13 cellular contexts compared by ENCODE assay signal in genomic region chr13:110265682-110266430, GRCh38. TPM values are rescaled to one million over a fixed set of nuclear protein-coding genes. Genes with fewer than 3 reads are reported as not detected.
DNase-seq lines count a peak whose midpoint lies in the region; ATAC-seq, FAIRE-seq and TF ChIP-seq lines count a peak whose summit lies in the region.
"Had no signal": no experiment of that assay in that cellular context is flagged by ENCODE, and none has a peak within 500 bp of the region (broad histone marks: within the 10 kb centered on the region; RNA-seq: fewer than 3 reads in every experiment).

No MANE protein-coding gene starts in this region.

- no peak overlapping the region for H2AFZ ChIP-seq in IMR-90 (replicated peaks; ENCODE audit: low read length, poor library complexity)
- no peak overlapping the region for H2AFZ ChIP-seq in H1 (ENCODE audit: low read length)
- H2AFZ ChIP-seq in smooth muscle cell (ENCODE audit: low read depth): no peak overlapping the region

- H4K20me1 ChIP-seq in IMR-90 (ENCODE audit: insufficient read depth, low read length): peaks cover 95% of the 10 kb centered on the region
- no peaks in the 10 kb centered on the region for H4K20me1 ChIP-seq in H1 (replicated peaks in 1 of 2; ENCODE audit: control insufficient read depth in 1 of 2, insufficient read depth in 2 of 2, low read length in 2 of 2)
- peaks cover 100% of the 10 kb centered on the region for H4K20me1 ChIP-seq in smooth muscle cell (ENCODE audit: low read depth)

- H3K23ac ChIP-seq in IMR-90 (ENCODE audit: low read depth, low read length) (peak overlapping the region; percentile 62; the same call in 1 of the 2 replicates), H1 (ENCODE audit: insufficient read length) (no peak overlapping the region)

- no peak overlapping the region for H4K91ac ChIP-seq in IMR-90 (ENCODE audit: insufficient read depth, low read depth, low read length)
- peak overlapping the region; percentile 69 for H4K91ac ChIP-seq in H1 (replicated peaks; ENCODE audit: insufficient read length, low read length)

- TF ChIP-seq CTCF in IMR-90 (conservative IDR thresholded peaks at IDR 0.05; ENCODE audit: low read depth, low read length): no peak
- TF ChIP-seq CTCF in H1 (IDR thresholded peaks at IDR 0.05; ENCODE audit: control extremely low read depth in 1 of 3, insufficient read depth in 1 of 3, low read depth in 1 of 3, low read length in 3 of 3): no peak
- no peak for TF ChIP-seq CTCF in kidney (IDR thresholded peaks at IDR 0.05; ENCODE audit: borderline replicate concordance, extremely low read depth, insufficient read depth)
- TF ChIP-seq CTCF in smooth muscle cell (IDR thresholded peaks at IDR 0.05; ENCODE audit: borderline replicate concordance, insufficient read depth, poor library complexity, severe bottlenecking): no peak

- H2BK15ac ChIP-seq in IMR-90 (ENCODE audit: low read depth, low read length) (no peak overlapping the region), H1 (ENCODE audit: low read length) (no peak overlapping the region)

- intact Hi-C loops in IMR-90 (cut with micrococcal nuclease): loop anchor here (1.0 kb wide), 1 partner anchor 9 kb away; no protein-coding TSS in a partner anchor
- intact Hi-C loops in kidney (cut with DNase I): no loop called here

- H3K4me2 ChIP-seq in IMR-90 (ENCODE audit: low read depth, low read length) (no peak overlapping the region), H1 (ENCODE audit: insufficient read depth in 1 of 2, low read depth in 2 of 2, low read length in 2 of 2) (no peak overlapping the region), smooth muscle cell (peak overlapping the region; percentile 50)

- 66% methylated on average over 17 of the region's 38 CpGs; no CpG with 5 or more reads in 1 of the 2 experiments for WGBS in IMR-90 (ENCODE audit: extremely low coverage in 2 of 2, insufficient read length in 1 of 2), 2 experiments
- WGBS in H1 (ENCODE audit: extremely low coverage in 1 of 2, insufficient coverage in 1 of 2, insufficient read length in 1 of 2, insufficient replicate concordance in 2 of 2, low coverage in 1 of 2, low lambda C conversion rate in 2 of 2, missing lambda C conversion rate in 1 of 2), 2 experiments: 89% methylated on average over 38 of the region's 38 CpGs; no CpG with 5 or more reads in 1 of the 2 experiments
- WGBS in smooth muscle cell (ENCODE audit: low lambda C conversion rate): 67% methylated on average over 38 of the region's 38 CpGs

- H2AK9ac ChIP-seq in IMR-90 (replicated peaks; ENCODE audit: low read depth, low read length, poor library complexity): no peak overlapping the region

- CTCF ChIA-PET in IMR-90 (lab: Yijun Ruan, JAX) (no interaction called here), H1 (lab: Charles Lee; ENCODE audit: partially characterized antibody) (interaction anchor here (0.9 to 6.9 kb wide), 10 partner anchors 9 to 146 kb away, joined by 3 to 28 read pairs (median 3); no protein-coding TSS in a partner anchor)

- H3K79me1 ChIP-seq in IMR-90 (ENCODE audit: low read depth in 1 of 2, low read length in 2 of 2) (peaks cover 29 to 95% of the 10 kb centered on the region in 2 experiments), H1 (ENCODE audit: low read depth, low read length) (peaks cover 8% of the 10 kb centered on the region)

- H3K4me1 ChIP-seq in IMR-90 (ENCODE audit: control insufficient read depth, insufficient read depth, low read length) (peaks cover 48% of the 10 kb centered on the region), H1 (replicated peaks in 1 of 4; ENCODE audit: control insufficient read depth in 3 of 4, insufficient read depth in 4 of 4, low read length in 3 of 4) (peaks cover 14 to 37% (median 19%) of the 10 kb centered on the region in 4 experiments), kidney (ENCODE audit: control insufficient read depth in 1 of 2, insufficient read depth in 1 of 2, low read depth in 1 of 2, low read length in 2 of 2) (peaks cover 24 to 32% of the 10 kb centered on the region in 2 donors), smooth muscle cell (ENCODE audit: low read depth) (peaks cover 75% of the 10 kb centered on the region)

- no peaks in the 10 kb centered on the region for H3K27me3 ChIP-seq in IMR-90 (ENCODE audit: control insufficient read depth, insufficient read depth, low read length)
- H3K27me3 ChIP-seq in H1 (replicated peaks in 1 of 4; ENCODE audit: control insufficient read depth in 3 of 4, extremely low read depth in 1 of 4, insufficient read depth in 3 of 4, low read length in 3 of 4): no peaks in the 10 kb centered on the region
- no peaks in the 10 kb centered on the region for H3K27me3 ChIP-seq in smooth muscle cell (ENCODE audit: low read depth)

- no peak overlapping the region for H2BK20ac ChIP-seq in IMR-90 (ENCODE audit: low read depth, low read length)
- H2BK20ac ChIP-seq in H1 (ENCODE audit: low read length): peak overlapping the region; percentile 23; the same call in 1 of the 2 replicates

- FAIRE-seq in H1 (lab: Jason Lieb, UNC) (no peak), kidney (lab: Jason Lieb, UNC) (no peak)
- FAIRE-seq: GM12892 had no signal

- ATAC-seq in IMR-90 (ENCODE audit: low read depth) (no peak), HG03196 (IDR thresholded peaks at IDR 0.05; ENCODE audit: unreplicated experiment) (no peak), HG02973 (IDR thresholded peaks at IDR 0.05; ENCODE audit: unreplicated experiment) (no peak)

- DNase-seq in IMR-90 (no peak), H1 (ENCODE audit: low read depth in 1 of 2, low spot score in 2 of 2) (peak in 1 of 2 experiments; percentile 49), kidney (peak; percentile 89), smooth muscle cell (lab: John Stamatoyannopoulos, UW; ENCODE audit: unreplicated experiment) (no peak), NCI-H2171 treated with DMSO at 0.1 percent for 48 hours (lab: John Stamatoyannopoulos, UW) (no peak)
- DNase-seq in activated CD4-positive, alpha-beta T cell treated with anti-CD3 and anti-CD28 coated beads for 4 hours: no peak
- DNase-seq: activated T-cell treated with anti-CD3 and anti-CD28 coated beads for 4 hours, DND-41, NCI-H1436 treated with DMSO at 0.1 percent for 48 hours, SIG-M5 had no signal

- peaks cover 68% of the 10 kb centered on the region for H3K9me1 ChIP-seq in IMR-90 (ENCODE audit: insufficient read depth, low read length)

- H3K9me3 ChIP-seq in IMR-90 (ENCODE audit: control insufficient read depth, insufficient read depth, low read length): no peaks in the 10 kb centered on the region
- H3K9me3 ChIP-seq in H1 (ENCODE audit: insufficient read depth in 2 of 2, low read depth in 1 of 2, low read length in 1 of 2): no peaks in the 10 kb centered on the region
- no peaks in the 10 kb centered on the region for H3K9me3 ChIP-seq in kidney (ENCODE audit: control insufficient read depth in 1 of 2, low read length in 2 of 2)
- H3K9me3 ChIP-seq in smooth muscle cell (replicated peaks; ENCODE audit: low read depth): no peaks in the 10 kb centered on the region

- no peaks in the 10 kb centered on the region for H3K23me2 ChIP-seq in H1 (ENCODE audit: low read depth, low read length)

- H2AK5ac ChIP-seq in IMR-90 (ENCODE audit: low read depth, low read length) (peak overlapping the region; percentile 13; the same call in 1 of the 2 replicates), H1 (ENCODE audit: low read depth, low read length) (0 out of 2 replicates have a peak overlapping the region, but pooled peaks have one; percentile 57)

- H3K27ac ChIP-seq in IMR-90 (ENCODE audit: insufficient read depth, low read length) (no peak overlapping the region), H1 (ENCODE audit: low read depth, low read length) (no peak overlapping the region), kidney (ENCODE audit: low read depth in 2 of 2, low read length in 2 of 2) (peak overlapping the region in 1 of 2 donors; percentile 42), smooth muscle cell (ENCODE audit: low read depth) (peak overlapping the region; percentile 36)

- H3K4me3 ChIP-seq in IMR-90 (ENCODE audit: insufficient read depth, low read depth, low read length) (no peak overlapping the region), H1 (ENCODE audit: extremely low read depth in 1 of 4, insufficient read depth in 2 of 4, low read depth in 3 of 4, low read length in 4 of 4) (no peak overlapping the region), kidney (ENCODE audit: low read length in 2 of 2) (no peak overlapping the region), smooth muscle cell (no peak overlapping the region)

- H3K36me3 ChIP-seq in IMR-90 (ENCODE audit: control insufficient read depth, insufficient read depth, low read length) (peaks cover 35% of the 10 kb centered on the region), H1 (ENCODE audit: control insufficient read depth in 2 of 4, insufficient read depth in 4 of 4, low read length in 3 of 4) (no peaks in the 10 kb centered on the region), kidney (ENCODE audit: control insufficient read depth in 1 of 2, insufficient read depth in 2 of 2, low read length in 2 of 2) (no peaks in the 10 kb centered on the region), smooth muscle cell (ENCODE audit: low read depth) (no peaks in the 10 kb centered on the region)

- H2BK5ac ChIP-seq in IMR-90 (ENCODE audit: low read depth, low read length, poor library complexity, severe bottlenecking): no peak overlapping the region
- peak overlapping the region; percentile 50; the same call in 1 of the 2 replicates for H2BK5ac ChIP-seq in H1 (ENCODE audit: low read depth, low read length)

- BruUV-seq in IMR-90 (replicated peaks; lab: Mats Ljungman, UMichigan): no TSS peak

- H3K56ac ChIP-seq in IMR-90 (ENCODE audit: extremely low read depth, insufficient read depth, low read length) (no peak overlapping the region), H1 (replicated peaks; ENCODE audit: insufficient read length, low read depth, low read length) (no peak overlapping the region)

- H2BK120ac ChIP-seq in IMR-90 (ENCODE audit: low read depth, low read length): no peak overlapping the region; the same call in 1 of the 2 replicates
- peak overlapping the region; percentile 58 for H2BK120ac ChIP-seq in H1 (replicated peaks; ENCODE audit: low read depth, low read length)

- no peak overlapping the region; the same call in 1 of the 2 replicates for H3K4ac ChIP-seq in IMR-90 (ENCODE audit: low read depth, low read length)
- H3K4ac ChIP-seq in H1 (replicated peaks; ENCODE audit: insufficient read length, low read depth, low read length): peak overlapping the region; percentile 28

- TF ChIP-seq POLR2A in IMR-90 (IDR thresholded peaks at IDR 0.05; ENCODE audit: low read depth, low read length) (no peak), H1 (IDR thresholded peaks at IDR 0.05; ENCODE audit: control extremely low read depth in 1 of 2, low read depth in 2 of 2, low read length in 2 of 2) (no peak)

- H4K8ac ChIP-seq in IMR-90 (ENCODE audit: low read depth in 2 of 2, low read length in 2 of 2) (no peak overlapping the region; a peak in 1 of 4 replicates), H1 (ENCODE audit: extremely low read depth, insufficient read depth, low read length) (peak overlapping the region; percentile 45; the same call in 1 of the 2 replicates)

- dilution Hi-C loops in IMR-90 (cut with HindIII; ENCODE audit: low sequenced_read_pairs, unreplicated experiment): no loop called here

- in situ Hi-C loops in IMR-90 (cut with MboI; ENCODE audit: low sequenced_read_pairs): no loop called here

- H3K79me2 ChIP-seq in H1 (ENCODE audit: control insufficient read depth in 1 of 2, insufficient read depth in 2 of 2, low read length in 2 of 2): peaks cover 0 to 10% of the 10 kb centered on the region in 2 experiments; a peak in 2 of 4 replicates
- peaks cover 99% of the 10 kb centered on the region for H3K79me2 ChIP-seq in smooth muscle cell (ENCODE audit: low read depth)

- H2BK12ac ChIP-seq in H1 (ENCODE audit: low read depth, low read length): peak overlapping the region; percentile 96; the same call in 1 of the 2 replicates

- H3K14ac ChIP-seq in IMR-90 (replicated peaks; ENCODE audit: low read depth, low read length): peak overlapping the region; percentile 36; the same call in 1 of the 2 replicates
- no peak overlapping the region for H3K14ac ChIP-seq in H1 (ENCODE audit: insufficient read length)

- H4K5ac ChIP-seq in IMR-90 (ENCODE audit: low read depth, low read length) (no peak overlapping the region), H1 (ENCODE audit: insufficient read length, low read depth, low read length) (no peak overlapping the region)

- H3F3A ChIP-seq in smooth muscle cell (ENCODE audit: low read depth): peaks cover 70% of the 10 kb centered on the region

- POLR2A ChIA-PET in IMR-90 (lab: Charles Lee; ENCODE audit: unreplicated experiment) (no interaction called here), H1 (lab: Charles Lee; ENCODE audit: partially characterized antibody) (interaction anchor here (1.2 to 1.5 kb wide), 3 partner anchors 9 to 90 kb away, joined by 3 to 4 read pairs (median 3); partner anchors contain the start of genes COL4A1 and COL4A2)

- no peak overlapping the region for H3K9ac ChIP-seq in IMR-90 (ENCODE audit: low read depth, low read length)
- H3K9ac ChIP-seq in H1 (replicated peaks in 1 of 4; ENCODE audit: extremely low read depth in 1 of 4, low read depth in 3 of 4, low read length in 3 of 4): peak overlapping the region in 1 of 4 experiments; percentile 11; a peak in 1 of 7 replicates
- no peak overlapping the region for H3K9ac ChIP-seq in kidney (ENCODE audit: low read length in 2 of 2)
- no peak overlapping the region for H3K9ac ChIP-seq in smooth muscle cell (ENCODE audit: low read depth)

- no peak for TF ChIP-seq EP300 in H1 (IDR thresholded peaks at IDR 0.05; ENCODE audit: borderline replicate concordance in 1 of 2, low read depth in 2 of 2, low read length in 2 of 2)

- H3K18ac ChIP-seq in IMR-90 (ENCODE audit: low read depth, low read length) (no peak overlapping the region), H1 (ENCODE audit: extremely low read depth, low read length) (peak overlapping the region; percentile 51)

- TF ChIP-seq RAD21 in IMR-90 (IDR thresholded peaks at IDR 0.05; ENCODE audit: low read length): no peak
- TF ChIP-seq RAD21 in H1 (IDR thresholded peaks at IDR 0.05 in 1 of 2, conservative IDR thresholded peaks at IDR 0.05 in 1 of 2; ENCODE audit: low read depth in 2 of 2, low read length in 2 of 2): no peak

RNA-seq across cellular contexts. Expression of gene COL4A1, which starts 41.1 kb away (rescaled TPM):
- 230 and 263 TPM in 2 replicates for total RNA-seq in IMR-90 (2012; rRNA removed)
- polyA plus RNA-seq in IMR-90 (2012; rRNA removed): 301 and 337 TPM in 2 replicates
- polyA plus RNA-seq in IMR-90 (2012; cell fraction: cytosol; rRNA removed): 173 and 272 TPM in 2 replicates
- 217 and 287 TPM in 2 replicates for polyA plus RNA-seq in IMR-90 (2012; cell fraction: nucleus; rRNA removed; ENCODE audit: low replicate concordance)
- 82.0 and 91.0 TPM in 2 replicates for total RNA-seq in H1 (2021; fragmentation: NEBNext Ultra II Directional; extraction: Animal tissue kit (Norgen Biotek cat#: 25700))
- 30.7 and 31.7 TPM in 2 replicates for polyA plus RNA-seq in H1 (2011; rRNA removed)
- polyA plus RNA-seq in H1 (2011; cell fraction: cytosol; rRNA removed): 31.3 TPM
- 69.4 TPM for polyA plus RNA-seq in H1 (2011; cell fraction: nucleus; rRNA removed)
- polyA plus RNA-seq in H1 (2012, experiment 1 of 2): 39.8 to 46.7 TPM (median 43.8 TPM) in 4 replicates
- polyA plus RNA-seq in H1 (2012, experiment 2 of 2): 17.1 TPM
- 88.0 TPM for polyA plus RNA-seq in H1 (2013, experiment 1 of 2)
- 83.1 TPM for polyA plus RNA-seq in H1 (2013, experiment 2 of 2)
- 46.9 and 65.9 TPM in 2 replicates for polyA minus RNA-seq in H1 (2011; rRNA and poly(A)+ RNA removed)
- polyA minus RNA-seq in H1 (2011; cell fraction: cytosol; rRNA and poly(A)+ RNA removed): 44.9 TPM
- polyA minus RNA-seq in H1 (2011; cell fraction: nucleus; rRNA and poly(A)+ RNA removed): 51.4 TPM
- 218 TPM for total RNA-seq in kidney
- 53.0 TPM for polyA plus RNA-seq in kidney (ENCODE audit: insufficient read depth, low read depth, low replicate concordance)
- total RNA-seq in smooth muscle cell: 4,372 and 5,353 TPM in 2 replicates
- polyA plus RNA-seq in smooth muscle cell: 1,844 and 2,409 TPM in 2 replicates

RNA-seq across cellular contexts. Expression of gene COL4A2, which starts 41.2 kb away (rescaled TPM):
- 90.7 and 97.5 TPM in 2 replicates for total RNA-seq in IMR-90 (2012; rRNA removed)
- polyA plus RNA-seq in IMR-90 (2012; rRNA removed): 457 and 533 TPM in 2 replicates
- 220 and 733 TPM in 2 replicates for polyA plus RNA-seq in IMR-90 (2012; cell fraction: cytosol; rRNA removed)
- 553 and 1,147 TPM in 2 replicates for polyA plus RNA-seq in IMR-90 (2012; cell fraction: nucleus; rRNA removed; ENCODE audit: low replicate concordance)
- 77.0 and 80.4 TPM in 2 replicates for total RNA-seq in H1 (2021; fragmentation: NEBNext Ultra II Directional; extraction: Animal tissue kit (Norgen Biotek cat#: 25700))
- 87.3 and 133 TPM in 2 replicates for polyA plus RNA-seq in H1 (2011; rRNA removed)
- 64.4 TPM for polyA plus RNA-seq in H1 (2011; cell fraction: cytosol; rRNA removed)
- 260 TPM for polyA plus RNA-seq in H1 (2011; cell fraction: nucleus; rRNA removed)
- polyA plus RNA-seq in H1 (2012, experiment 1 of 2): 45.6 to 82.2 TPM (median 69.4 TPM) in 4 replicates
- 40.9 TPM for polyA plus RNA-seq in H1 (2012, experiment 2 of 2)
- 143 TPM for polyA plus RNA-seq in H1 (2013, experiment 1 of 2)
- 123 TPM for polyA plus RNA-seq in H1 (2013, experiment 2 of 2)
- 69.1 and 74.8 TPM in 2 replicates for polyA minus RNA-seq in H1 (2011; rRNA and poly(A)+ RNA removed)
- 78.9 TPM for polyA minus RNA-seq in H1 (2011; cell fraction: cytosol; rRNA and poly(A)+ RNA removed)
- 109 TPM for polyA minus RNA-seq in H1 (2011; cell fraction: nucleus; rRNA and poly(A)+ RNA removed)
- total RNA-seq in kidney: 265 TPM
- 126 TPM for polyA plus RNA-seq in kidney (ENCODE audit: insufficient read depth, low read depth, low replicate concordance)
- 1,456 and 1,535 TPM in 2 replicates for total RNA-seq in smooth muscle cell
- polyA plus RNA-seq in smooth muscle cell: 2,012 and 2,786 TPM in 2 replicates

Comparison
In these comparisons a context has a peak if more than half of its experiments do, and no peak if none do; other contexts are left out.
1. RNA of gene COL4A1, which starts 41.1 kb away (total RNA-seq): 4,372 to 5,353 TPM in smooth muscle cell; 230 to 263 TPM in IMR-90, 218 TPM in kidney (single experiment) and 82.0 to 91.0 TPM in H1; every median in the first group is over 10 times any median in the second.